ENCODE assay signal across 28 cellular contexts in genomic region chr2:113915067-113915819, GRCh38. TPM values are rescaled to one million over a fixed set of nuclear protein-coding genes. Genes with fewer than 3 reads are reported as not detected.
DNase-seq lines count a peak whose midpoint lies in the region; ATAC-seq and TF ChIP-seq lines count a peak whose summit lies in the region.
"Had no signal": no experiment of that assay in that cellular context is flagged by ENCODE, and none has a peak within 500 bp of the region (broad histone marks: within the 10 kb centered on the region; RNA-seq: fewer than 3 reads in every experiment).

No MANE protein-coding gene starts in this region.

- no peak overlapping the region for H3K4me3 Mint-ChIP-seq in activated CD4-positive, alpha-beta T cell treated with anti-CD3 and anti-CD28 coated beads for 36 hours
- peak overlapping the region in 1 of 5 donors; percentile 10 for H3K4me3 Mint-ChIP-seq in immature natural killer cell

- H3K4me2 ChIP-seq in IMR-90 (ENCODE audit: low read depth, low read length) = no peak overlapping the region

- peaks cover 84% of the 10 kb centered on the region for H4K20me1 ChIP-seq in IMR-90 (ENCODE audit: insufficient read depth, low read length)

- no peak overlapping the region for H3K14ac ChIP-seq in IMR-90 (replicated peaks; ENCODE audit: low read depth, low read length)

- H3K27me3 ChIP-seq in IMR-90 (ENCODE audit: control insufficient read depth, insufficient read depth, low read length) = no peaks in the 10 kb centered on the region
- H3K27me3 ChIP-seq: SJSA1 had no signal

- H3K79me1 ChIP-seq in IMR-90 (ENCODE audit: low read depth in 1 of 2, low read length in 2 of 2) = peaks cover 0 to 42% of the 10 kb centered on the region in 2 experiments; a peak in 3 of 4 replicates

- no peak overlapping the region for H2AFZ ChIP-seq in IMR-90 (replicated peaks; ENCODE audit: low read length, poor library complexity)

- H3K9ac ChIP-seq in IMR-90 (ENCODE audit: low read depth, low read length) = no peak overlapping the region

- peaks cover 59% of the 10 kb centered on the region for H3K36me3 Mint-ChIP-seq in activated CD4-positive, alpha-beta T cell treated with anti-CD3 and anti-CD28 coated beads for 36 hours (ENCODE audit: low read depth)
- H3K36me3 Mint-ChIP-seq in immature natural killer cell = peaks cover 0 to 15% (median 13%) of the 10 kb centered on the region in 3 donors

- in situ Hi-C loops in IMR-90 (cut with MboI; ENCODE audit: low sequenced_read_pairs) = no loop called here

- WGBS in IMR-90 (ENCODE audit: extremely low coverage in 2 of 2, insufficient read length in 1 of 2), 2 experiments = 88% methylated on average over 6 of the region's 10 CpGs; no CpG with 5 or more reads in 1 of the 2 experiments

- no peak for ATAC-seq in activated CD4-positive, alpha-beta T cell treated with anti-CD3 and anti-CD28 coated beads for 36 hours
- ATAC-seq in IMR-90 (ENCODE audit: low read depth) (no peak), GM18870 (IDR thresholded peaks at IDR 0.05; ENCODE audit: unreplicated experiment) (no peak)
- ATAC-seq: mucosa of descending colon had no signal

- no peak overlapping the region for H4K8ac ChIP-seq in IMR-90 (ENCODE audit: low read depth in 2 of 2, low read length in 2 of 2)

- POLR2A ChIA-PET in activated CD4-positive, alpha-beta T cell treated with anti-CD3 and anti-CD28 coated beads for 36 hours (lab: Charles Lee) = no interaction called here
- POLR2A ChIA-PET in IMR-90 (lab: Charles Lee; ENCODE audit: unreplicated experiment) = no interaction called here

- no peak overlapping the region for H2AK5ac ChIP-seq in IMR-90 (ENCODE audit: low read depth, low read length)

- H2BK15ac ChIP-seq in IMR-90 (ENCODE audit: low read depth, low read length) = no peak overlapping the region

- peak overlapping the region; percentile 60 for H3K27ac Mint-ChIP-seq in activated CD4-positive, alpha-beta T cell treated with anti-CD3 and anti-CD28 coated beads for 36 hours
- H3K27ac Mint-ChIP-seq in immature natural killer cell = peak overlapping the region; percentile 41 to 73 (median 62)

- peaks cover 62% of the 10 kb centered on the region for H3K4me1 Mint-ChIP-seq in activated CD4-positive, alpha-beta T cell treated with anti-CD3 and anti-CD28 coated beads for 36 hours
- H3K4me1 Mint-ChIP-seq in immature natural killer cell = peaks cover 78 to 93% of the 10 kb centered on the region in 2 donors

- no peak overlapping the region for H2AK9ac ChIP-seq in IMR-90 (replicated peaks; ENCODE audit: low read depth, low read length, poor library complexity)

- H2BK20ac ChIP-seq in IMR-90 (ENCODE audit: low read depth, low read length) = no peak overlapping the region

- no peak for TF ChIP-seq CTCF in IMR-90 (conservative IDR thresholded peaks at IDR 0.05; ENCODE audit: low read depth, low read length)

- H3K18ac ChIP-seq in IMR-90 (ENCODE audit: low read depth, low read length) = no peak overlapping the region

- H2BK5ac ChIP-seq in IMR-90 (ENCODE audit: low read depth, low read length, poor library complexity, severe bottlenecking) = no peak overlapping the region

- H3K9me3 ChIP-seq in IMR-90 (ENCODE audit: control insufficient read depth, insufficient read depth, low read length) = no peaks in the 10 kb centered on the region
- H3K9me3 ChIP-seq: lower lobe of right lung, mucosa of descending colon, prostate gland, SJSA1, thoracic aorta had no signal

- no peak overlapping the region for H4K91ac ChIP-seq in IMR-90 (ENCODE audit: insufficient read depth, low read depth, low read length)

- H3K4me3 ChIP-seq in IMR-90 (ENCODE audit: insufficient read depth, low read depth, low read length) = no peak overlapping the region
- H3K4me3 ChIP-seq: lower lobe of right lung, mucosa of descending colon, prostate gland, SJSA1, thoracic aorta had no signal

- H3K4me1 ChIP-seq in IMR-90 (ENCODE audit: control insufficient read depth, insufficient read depth, low read length) = no peaks in the 10 kb centered on the region
- H3K4me1 ChIP-seq: prostate gland, SJSA1 had no signal

- no peak overlapping the region for H4K5ac ChIP-seq in IMR-90 (ENCODE audit: low read depth, low read length)

- peaks cover 9% of the 10 kb centered on the region for H3K9me1 ChIP-seq in IMR-90 (ENCODE audit: insufficient read depth, low read length)

- TF ChIP-seq RAD21 in IMR-90 (IDR thresholded peaks at IDR 0.05; ENCODE audit: low read length) = no peak

- TF ChIP-seq POLR2A in IMR-90 (IDR thresholded peaks at IDR 0.05; ENCODE audit: low read depth, low read length) = no peak

- dilution Hi-C loops in IMR-90 (cut with HindIII; ENCODE audit: low sequenced_read_pairs, unreplicated experiment) = no loop called here

- peaks cover 16% of the 10 kb centered on the region for H3K36me3 ChIP-seq in IMR-90 (ENCODE audit: control insufficient read depth, insufficient read depth, low read length)
- H3K36me3 ChIP-seq: prostate gland had no signal

- H3K27ac ChIP-seq in IMR-90 (ENCODE audit: insufficient read depth, low read length) = no peak overlapping the region
- H3K27ac ChIP-seq: 22Rv1, lower lobe of right lung, prostate gland, SJSA1, thoracic aorta had no signal

- H3K56ac ChIP-seq in IMR-90 (ENCODE audit: extremely low read depth, insufficient read depth, low read length) = no peak overlapping the region

- DNase-seq in activated CD4-positive, alpha-beta T cell treated with anti-CD3 and anti-CD28 coated beads for 36 hours = no peak
- DNase-seq in activated CD4-positive, alpha-beta T cell treated with anti-CD3 and anti-CD28 coated beads, Interleukin-2, amount 50 U/mL, for 1 hour = no peak
- peak; percentile 28 for DNase-seq in CD1c-positive myeloid dendritic cell (ENCODE audit: extremely low spot score)
- no peak for DNase-seq in IMR-90
- DNase-seq in immature natural killer cell = no peak
- DNase-seq in midbrain (lab: John Stamatoyannopoulos, UW) = no peak
- no peak for DNase-seq in NCI-H510A treated with DMSO at 0.1 percent for 48 hours (lab: John Stamatoyannopoulos, UW)
- DNase-seq: activated CD4-positive, alpha-beta T cell treated with anti-CD3 and anti-CD28 coated beads, Interleukin-2, amount 50 U/mL, for 48 hours; activated CD4-positive, CD25-positive, alpha-beta regulatory T cell; activated gamma-delta T cell; effector CD8-positive, alpha-beta T cell; HCEC 1CT; Karpas-422; lower lobe of right lung; mucosa of descending colon; NCI-H1436 treated with DMSO at 0.1 percent for 48 hours; NCI-H2107; NCI-H446; NCI-H82; RPMI8226; stimulated activated CD4-positive, alpha-beta T cell treated with anti-CD3 and anti-CD28 coated beads, Interleukin-15, amount 100 ng/mL, for 24 hours; stimulated activated naive CD4-positive, alpha-beta T cell treated with Interleukin-2 at 50 U/mL for 16 hours; T-helper 1 cell had no signal

- no peak overlapping the region for H3K23ac ChIP-seq in IMR-90 (ENCODE audit: low read depth, low read length)

- no peaks in the 10 kb centered on the region for H3K27me3 Mint-ChIP-seq in activated CD4-positive, alpha-beta T cell treated with anti-CD3 and anti-CD28 coated beads for 36 hours
- H3K27me3 Mint-ChIP-seq in immature natural killer cell (ENCODE audit: low read depth in 3 of 3) = peaks cover 0 to 2% (median 0%) of the 10 kb centered on the region in 3 donors

- no peak overlapping the region for H3K4ac ChIP-seq in IMR-90 (ENCODE audit: low read depth, low read length)

- no peaks in the 10 kb centered on the region for H3K9me3 Mint-ChIP-seq in activated CD4-positive, alpha-beta T cell treated with anti-CD3 and anti-CD28 coated beads for 36 hours (ENCODE audit: low read depth)
- H3K9me3 Mint-ChIP-seq in immature natural killer cell = no peaks in the 10 kb centered on the region

- no TSS peak for BruUV-seq in IMR-90 (replicated peaks; lab: Mats Ljungman, UMichigan)

- H2BK120ac ChIP-seq in IMR-90 (ENCODE audit: low read depth, low read length) = no peak overlapping the region

- CTCF ChIA-PET in activated CD4-positive, alpha-beta T cell treated with anti-CD3 and anti-CD28 coated beads for 36 hours (lab: Charles Lee) = interaction anchor here (1.0 to 1.1 kb wide), 3 partner anchors 14 to 146 kb away, joined by 3 read pairs; no protein-coding TSS in a partner anchor
- CTCF ChIA-PET in IMR-90 (lab: Yijun Ruan, JAX) = no interaction called here

- intact Hi-C loops in activated CD4-positive, alpha-beta T cell treated with anti-CD3 and anti-CD28 coated beads for 36 hours (cut with DNase I, micrococcal nuclease) = loop anchor here in 1 of 2 experiments (5.0 kb wide), 1 partner anchor 37 kb away; no protein-coding TSS in a partner anchor
- intact Hi-C loops in IMR-90 (cut with micrococcal nuclease) = no loop called here

TF ChIP-seq in IMR-90, 13 proteins besides CTCF, POLR2A, EP300 and RAD21:
- TF ChIP-seq MAFK (IDR thresholded peaks at IDR 0.05; ENCODE audit: low read depth, low read length) = peak; percentile 45; the same call in 1 of the 2 replicates
- no peak for TF ChIP-seq MXI1 (IDR thresholded peaks at IDR 0.05; ENCODE audit: borderline replicate concordance, low read depth, low read length)

RNA-seq across cellular contexts. Expression of gene ACTR3, which starts 25.4 kb away (rescaled TPM):
- total RNA-seq in activated CD4-positive, alpha-beta T cell treated with anti-CD3 and anti-CD28 coated beads for 36 hours = 100 to 1,000 TPM; 495 to 583 TPM
- 307 and 645 TPM in 2 replicates for total RNA-seq in IMR-90 (2012; rRNA removed)
- polyA plus RNA-seq in IMR-90 (2012; rRNA removed) (201 and 246 TPM in 2 replicates), immature natural killer cell (100 to 1,000 TPM; 501 to 732 (median 726) TPM)
- 28.9 and 70.5 TPM in 2 replicates for polyA plus RNA-seq in IMR-90 (2012; cell fraction: cytosol; rRNA removed)
- polyA plus RNA-seq in IMR-90 (2012; cell fraction: nucleus; rRNA removed; ENCODE audit: low replicate concordance) = 8.1 and 74.7 TPM in 2 replicates
